In the genomic region with DNA sequence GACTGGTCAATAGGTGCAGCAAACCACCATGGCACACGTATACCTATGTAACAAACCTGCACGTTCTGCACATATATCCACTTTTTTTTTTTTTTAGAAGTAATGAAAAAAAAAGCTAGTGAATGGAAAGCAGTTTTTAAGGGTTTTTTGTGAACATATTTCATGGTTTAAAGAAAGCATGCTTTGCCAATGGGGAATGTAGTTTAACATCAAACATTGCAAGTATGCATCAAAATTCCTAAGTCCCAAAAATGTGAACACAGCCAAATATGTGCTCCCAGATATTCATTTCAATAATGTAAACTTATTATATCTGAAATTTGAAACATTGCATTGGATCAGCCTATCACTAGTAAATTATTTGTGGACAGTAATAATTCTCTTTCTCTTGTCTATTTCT, we compare ENCODE assay signal across 25 cellular contexts.
"Had no signal": no experiment of that assay in that cellular context is flagged by ENCODE, and none has a peak within 500 bp of the region (broad histone marks: within the 10 kb centered on the region; RNA-seq: fewer than 3 reads in every experiment).

No MANE protein-coding gene starts in this region.

- H3K4me2 ChIP-seq: neural progenitor cell had no signal

- H3K27me3 ChIP-seq: ovary, right lobe of liver, sigmoid colon, stomach, thyroid gland, tibial nerve, upper lobe of left lung, vagina had no signal

- ATAC-seq: natural killer cell; psoas muscle; right cardiac atrium; right lobe of liver; stimulated activated effector memory CD8-positive, alpha-beta T cell treated with anti-CD3 and anti-CD28 coated beads, Interleukin-12 subunit alpha, Interleukin-12 subunit beta, amount 100 ng/mL, for 72 hours; stimulated activated naive B cell treated with anti-CD40 and anti-IgM and Interleukin-4, amounts not matched to agents 10 μg/mL and 1 μg/mL and 100 μg/mL, for 72 hours had no signal

- H3K36me3 ChIP-seq: neural progenitor cell, ovary, right lobe of liver, sigmoid colon, stomach, thoracic aorta, thyroid gland, tibial nerve, upper lobe of left lung, vagina had no signal

- H3K4me1 ChIP-seq: parathyroid adenoma, psoas muscle, right lobe of liver, sigmoid colon, stomach, thyroid gland, tibial nerve, upper lobe of left lung, vagina had no signal

- H3K9me3 ChIP-seq: ovary, psoas muscle, right lobe of liver, sigmoid colon, thoracic aorta, thyroid gland, tibial nerve, vagina had no signal

- H2AFZ ChIP-seq: neural progenitor cell, parathyroid adenoma had no signal

- H3K9ac ChIP-seq: neural progenitor cell, parathyroid adenoma had no signal

- H3K27ac ChIP-seq: neural progenitor cell, ovary, parathyroid adenoma, psoas muscle, right lobe of liver, sigmoid colon, stomach, thoracic aorta, thyroid gland, tibial nerve, upper lobe of left lung, vagina had no signal

- DNase-seq: natural killer cell; occipital lobe; ovary; posterior cingulate gyrus; psoas muscle; right cardiac atrium; right lobe of liver; sigmoid colon; small intestine; stimulated activated CD4-positive, alpha-beta T cell treated with anti-CD3 and anti-CD28 coated beads, Interleukin-15, amount 100 ng/mL, for 24 hours; stimulated activated CD4-positive, alpha-beta T cell treated with anti-CD3 and anti-CD28 coated beads, Interleukin-2, amount 100 ng/mL, for 24 hours; stimulated activated CD4-positive, alpha-beta T cell treated with anti-CD3 and anti-CD28 coated beads, Interleukin-2, amount 100 ng/mL, for 48 hours; stimulated activated CD4-positive, alpha-beta T cell treated with anti-CD3 and anti-CD28 coated beads, Interleukin-4, amount 100 ng/mL, for 24 hours; stimulated activated naive B cell treated with anti-CD40 and anti-IgM and Interleukin-4, amounts not matched to agents 10 μg/mL and 1 μg/mL and 100 μg/mL, for 72 hours; stimulated activated naive CD4-positive, alpha-beta T cell treated with Interleukin-2 at 50 U/mL for 16 hours; stomach; thyroid gland; trophoblast cell; upper lobe of left lung had no signal

- H3K4me3 ChIP-seq: neural progenitor cell, ovary, psoas muscle, right lobe of liver, sigmoid colon, stomach, thoracic aorta, thyroid gland, tibial nerve, upper lobe of left lung, vagina had no signal

- H3K79me2 ChIP-seq: parathyroid adenoma had no signal
